2 cellular contexts compared by ENCODE assay signal in genomic region chr2:162143969-162144368, GRCh38.
TF ChIP-seq lines count a peak whose summit lies in the region.

No MANE protein-coding gene starts in this region.

TF ChIP-seq in HepG2, 621 proteins besides CTCF, POLR2A, EP300 and RAD21:
- no peak for TF ChIP-seq ZZZ3 (CRISPR knock-in tag; IDR thresholded peaks at IDR 0.05; ENCODE audit: borderline replicate concordance)
- no peak for TF ChIP-seq AGO2 (optimal IDR thresholded peaks at IDR 0.05; ENCODE audit: low read depth, low read length)
- 0 out of 2 replicates have a peak, but pooled peaks have one; percentile 13 for TF ChIP-seq SMC3 (IDR thresholded peaks at IDR 0.05; ENCODE audit: low read length)
- peak; percentile 57 for TF ChIP-seq STAG1 (CRISPR knock-in tag; IDR thresholded peaks at IDR 0.05)
- TF ChIP-seq ZFY (CRISPR knock-in tag; IDR thresholded peaks at IDR 0.05) = no peak
- TF ChIP-seq MED1 (CRISPR knock-in tag; IDR thresholded peaks at IDR 0.05) = no peak
- TF ChIP-seq ZBTB20 (CRISPR knock-in tag; IDR thresholded peaks at IDR 0.05; ENCODE audit: borderline replicate concordance, low read depth) = no peak

TF ChIP-seq in GM12878, 131 proteins besides CTCF, POLR2A, EP300 and RAD21:
- no peak for TF ChIP-seq CREB1 (IDR thresholded peaks at IDR 0.05; ENCODE audit: low read depth)
- TF ChIP-seq CHD2 (IDR thresholded peaks at IDR 0.05; ENCODE audit: borderline replicate concordance, low read depth, low read length) = no peak
- no peak for TF ChIP-seq MYB (IDR thresholded peaks at IDR 0.05; ENCODE audit: borderline replicate concordance, low read depth, low read length)
- no peak for TF ChIP-seq ZNF384 (IDR thresholded peaks at IDR 0.05; ENCODE audit: borderline replicate concordance, low read depth, low read length)
- no peak for TF ChIP-seq MTA2 (IDR thresholded peaks at IDR 0.05; ENCODE audit: low read depth)
- no peak for TF ChIP-seq SMAD5 (IDR thresholded peaks at IDR 0.05; ENCODE audit: low read depth)
- TF ChIP-seq CBFB (IDR thresholded peaks at IDR 0.05; ENCODE audit: low read depth) = no peak
- no peak for TF ChIP-seq ZBTB33 (IDR thresholded peaks at IDR 0.05)
- TF ChIP-seq RB1 (IDR thresholded peaks at IDR 0.05; ENCODE audit: borderline replicate concordance) = no peak
- TF ChIP-seq TCF7 (IDR thresholded peaks at IDR 0.05; ENCODE audit: borderline replicate concordance) = no peak
- no peak for TF ChIP-seq JUND (IDR thresholded peaks at IDR 0.05; ENCODE audit: low read depth, low read length)
- no peak for TF ChIP-seq NR2C2 (IDR thresholded peaks at IDR 0.05; ENCODE audit: borderline replicate concordance, control insufficient read depth, insufficient read length, low read depth)
- no peak for TF ChIP-seq FOXK2 (IDR thresholded peaks at IDR 0.05)
- no peak for TF ChIP-seq ZBTB40 (IDR thresholded peaks at IDR 0.05; ENCODE audit: borderline replicate concordance)
